In the genomic region with DNA sequence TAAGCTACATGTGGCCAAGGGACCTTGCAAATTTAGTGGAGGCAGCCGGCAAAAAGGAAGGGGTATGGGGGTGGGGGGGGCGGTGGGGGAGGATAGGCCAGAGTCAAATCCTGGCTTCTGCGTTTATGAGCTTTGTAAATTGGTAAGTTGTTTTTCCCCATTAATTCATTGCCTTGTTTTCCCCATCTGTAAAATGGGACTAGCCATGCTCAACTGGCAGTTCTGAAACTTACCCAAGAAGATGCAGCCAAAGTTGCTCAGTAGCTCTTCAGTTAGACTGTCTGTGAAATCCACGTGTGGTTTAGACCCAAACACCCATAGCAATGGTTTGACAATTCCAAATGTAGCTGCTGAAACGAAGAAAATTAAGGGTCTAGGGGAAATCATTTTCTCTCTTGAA, we compare ENCODE assay signal across 17 cellular contexts.
"Had no signal": no experiment of that assay in that cellular context is flagged by ENCODE, and none has a peak within 500 bp of the region (broad histone marks: within the 10 kb centered on the region; RNA-seq: fewer than 3 reads in every experiment).

No MANE protein-coding gene starts in this region.

- H3K9me3 ChIP-seq: colonic mucosa, esophagus squamous epithelium, gastrocnemius medialis, heart right ventricle, left lung, lower lobe of right lung, mucosa of descending colon had no signal

- H3K36me3 Mint-ChIP-seq: mesothelial cell of epicardium had no signal

- DNase-seq: cortex of kidney, dorsolateral prefrontal cortex, esophagus squamous epithelium, gastrocnemius medialis, hippocampal formation, left cardiac atrium, left lung, left ventricle myocardium superior had no signal

- H3K27me3 ChIP-seq: colonic mucosa, gastrocnemius medialis, left lung had no signal

- H3K36me3 ChIP-seq: colonic mucosa, esophagus squamous epithelium, gastrocnemius medialis, heart right ventricle, left lung, lower lobe of right lung had no signal

- H3K27ac ChIP-seq: colonic mucosa, dorsolateral prefrontal cortex, epithelial cell of prostate, esophagus squamous epithelium, gastrocnemius medialis, heart right ventricle, left lung, lower lobe of right lung had no signal

- H3K27ac Mint-ChIP-seq: mesothelial cell of epicardium had no signal

- H3K4me1 Mint-ChIP-seq: mesothelial cell of epicardium had no signal

- H3K9me3 Mint-ChIP-seq: mesothelial cell of epicardium had no signal

- H3K4me3 Mint-ChIP-seq: mesothelial cell of epicardium had no signal

- H3K4me1 ChIP-seq: colonic mucosa, left lung had no signal

- H3K4me3 ChIP-seq: colonic mucosa, dorsolateral prefrontal cortex, esophagus squamous epithelium, gastrocnemius medialis, heart right ventricle, left lung, lower lobe of right lung, mucosa of descending colon had no signal

- FAIRE-seq: endometrium, islet of Langerhans, keratinocyte had no signal

- ATAC-seq: left cardiac atrium had no signal
